1 cellular context compared by ENCODE assay signal in genomic region chr1:8293641-8294169, GRCh38.
TF ChIP-seq lines count a peak whose summit lies in the region.

No MANE protein-coding gene starts in this region.

TF ChIP-seq in K562, 482 proteins besides CTCF, POLR2A, EP300 and RAD21 (continued from another document):
- TF ChIP-seq FOSL1 (tag; conservative IDR thresholded peaks at IDR 0.05): peak; percentile 60
- TF ChIP-seq MTA1 (IDR thresholded peaks at IDR 0.05; ENCODE audit: borderline replicate concordance): no peak
- no peak for TF ChIP-seq NCOA1 (IDR thresholded peaks at IDR 0.05; ENCODE audit: low read depth)
- TF ChIP-seq, protein P1, sequence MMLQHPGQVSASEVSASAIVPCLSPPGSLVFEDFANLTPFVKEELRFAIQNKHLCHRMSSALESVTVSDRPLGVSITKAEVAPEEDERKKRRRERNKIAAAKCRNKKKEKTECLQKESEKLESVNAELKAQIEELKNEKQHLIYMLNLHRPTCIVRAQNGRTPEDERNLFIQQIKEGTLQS (IDR thresholded peaks at IDR 0.05): peak; percentile 52
- TF ChIP-seq, protein P1 (CRISPR knock-in tag; conservative IDR thresholded peaks at IDR 0.05): no peak
- no peak for TF ChIP-seq ZSCAN32 (CRISPR knock-in tag; IDR thresholded peaks at IDR 0.05)
- TF ChIP-seq ZC3H4 (CRISPR knock-in tag; IDR thresholded peaks at IDR 0.05; ENCODE audit: borderline replicate concordance): no peak
- no peak for TF ChIP-seq RUNX1 (IDR thresholded peaks at IDR 0.05; ENCODE audit: low read depth)
- TF ChIP-seq JUND (IDR thresholded peaks at IDR 0.05; ENCODE audit: borderline replicate concordance, low read depth, low read length): no peak
- peak; percentile 17; the same call in 1 of the 3 replicates for TF ChIP-seq JUND (tag; IDR thresholded peaks at IDR 0.05; ENCODE audit: borderline replicate concordance, low read depth, low read length)
- no peak for TF ChIP-seq SOX6 (IDR thresholded peaks at IDR 0.05)
- TF ChIP-seq CHD4 (IDR thresholded peaks at IDR 0.05; ENCODE audit: insufficient read depth, insufficient replicate concordance, low read depth, low read length, poor library complexity, severe bottlenecking): no peak
- no peak for TF ChIP-seq PHB (CRISPR knock-in tag; IDR thresholded peaks at IDR 0.05)
- no peak for TF ChIP-seq ZNF146 (CRISPR knock-in tag; IDR thresholded peaks at IDR 0.05; ENCODE audit: unreplicated experiment)
